In genomic region chr19:11374449-11375142, GRCh38 we compare ENCODE assay signal across 8 cellular contexts. TPM values are rescaled to one million over a fixed set of nuclear protein-coding genes. Genes with fewer than 3 reads are reported as not detected.
DNase-seq lines count a peak whose midpoint lies in the region; FAIRE-seq and TF ChIP-seq lines count a peak whose summit lies in the region.

TSS of gene SWSAP1 (plus strand) at chr19:11374666. CDS start at chr19:11374681, 15 bp downstream.

- H3K36me3 Mint-ChIP-seq in neural progenitor cell: peaks cover 5% of the 10 kb centered on the region

- peak within 1 kb of the TSS; percentile 76 for H3K27ac ChIP-seq in MM.1S (ENCODE audit: low read length)
- peak within 1 kb of the TSS; percentile 5 for H3K27ac ChIP-seq in neural progenitor cell
- H3K27ac ChIP-seq in stomach smooth muscle (ENCODE audit: low read length): peak within 1 kb of the TSS; percentile 94

- H3K4me3 ChIP-seq in MM.1S (ENCODE audit: low read length) (peak within 1 kb of the TSS; percentile 84), neural progenitor cell (peak within 1 kb of the TSS; percentile 70), stomach smooth muscle (ENCODE audit: low read length in 2 of 2) (peak within 1 kb of the TSS; percentile 60 to 90)

- DNase-seq in HCEC 1CT: peak; percentile 100
- peak; percentile 99 for DNase-seq in MM.1S
- DNase-seq in SHP77 treated with DMSO at 0.1 percent for 48 hours (lab: John Stamatoyannopoulos, UW): peak; percentile 98
- DNase-seq in activated gamma-delta T cell treated with Interleukin-2 at 50 U/mL for 16 hours: peak; percentile 96
- DNase-seq in foreskin melanocyte: peak; percentile 99
- peak; percentile 99 for DNase-seq in neural progenitor cell (ENCODE audit: low spot score)

- no peaks in the 10 kb centered on the region for H3K27me3 ChIP-seq in MM.1S (replicated peaks; ENCODE audit: insufficient read depth, low read length)
- H3K27me3 ChIP-seq in neural progenitor cell: no peaks in the 10 kb centered on the region
- H3K27me3 ChIP-seq in stomach smooth muscle (ENCODE audit: control insufficient read depth in 1 of 2, insufficient read depth in 2 of 2, low read length in 2 of 2): no peaks in the 10 kb centered on the region

- no peak within 1 kb of the TSS for H3K4me3 Mint-ChIP-seq in neural progenitor cell

- H3K4me1 ChIP-seq in MM.1S (ENCODE audit: low read length) (peaks cover 19% of the 10 kb centered on the region), neural progenitor cell (peaks cover 6% of the 10 kb centered on the region), stomach smooth muscle (ENCODE audit: control insufficient read depth, insufficient read depth, low read length) (peaks cover 39% of the 10 kb centered on the region)

- no peaks in the 10 kb centered on the region for H3K9me2 ChIP-seq in MM.1S (replicated peaks; ENCODE audit: insufficient read depth, low read length)

- H3K9me3 ChIP-seq in MM.1S (replicated peaks; ENCODE audit: insufficient read depth, low read length) (no peaks in the 10 kb centered on the region), neural progenitor cell (ENCODE audit: low read depth) (no peaks in the 10 kb centered on the region), stomach smooth muscle (ENCODE audit: control insufficient read depth in 2 of 2, low read length in 2 of 2) (no peaks in the 10 kb centered on the region)

- peaks cover 19% of the 10 kb centered on the region for H3K4me1 Mint-ChIP-seq in neural progenitor cell

- H2AFZ ChIP-seq in MM.1S (ENCODE audit: low read length) (peak within 1 kb of the TSS; percentile 80), neural progenitor cell (replicated peaks) (peak within 1 kb of the TSS; percentile 89)

- H3K9me3 Mint-ChIP-seq in neural progenitor cell: no peaks in the 10 kb centered on the region

- H3K9ac ChIP-seq in MM.1S (ENCODE audit: low read length) (peak within 1 kb of the TSS; percentile 91), neural progenitor cell (peak within 1 kb of the TSS; percentile 44), stomach smooth muscle (ENCODE audit: low read length in 2 of 2) (peak within 1 kb of the TSS; percentile 68 to 95)

- H3K36me3 ChIP-seq in MM.1S (replicated peaks; ENCODE audit: insufficient read depth, low read length): no peaks in the 10 kb centered on the region
- no peaks in the 10 kb centered on the region for H3K36me3 ChIP-seq in neural progenitor cell
- no peaks in the 10 kb centered on the region for H3K36me3 ChIP-seq in stomach smooth muscle (ENCODE audit: control insufficient read depth in 2 of 2, insufficient read depth in 2 of 2, low read length in 2 of 2)

- H3K27ac Mint-ChIP-seq in neural progenitor cell: peak within 1 kb of the TSS; percentile 58

- no peak for TF ChIP-seq CTCF in MM.1S (IDR thresholded peaks at IDR 0.05; ENCODE audit: low read length)
- TF ChIP-seq CTCF in neural progenitor cell (IDR thresholded peaks at IDR 0.05): no peak

- H3K27me3 Mint-ChIP-seq in neural progenitor cell (ENCODE audit: insufficient read depth, low read depth): peaks cover 3% of the 10 kb centered on the region

- H4K20me1 ChIP-seq in MM.1S (ENCODE audit: insufficient read depth, low read length) (no peaks in the 10 kb centered on the region), neural progenitor cell (ENCODE audit: low read depth) (peaks cover 18% of the 10 kb centered on the region)

- peak; percentile 99 for FAIRE-seq in G401.6 (lab: Jason Lieb, UNC)

- H3F3A ChIP-seq in MM.1S (ENCODE audit: insufficient read depth, low read length) (no peaks in the 10 kb centered on the region), neural progenitor cell (ENCODE audit: low read depth) (peaks cover 21% of the 10 kb centered on the region)

- H3K4me2 ChIP-seq in MM.1S (ENCODE audit: low read depth, low read length) (peak within 1 kb of the TSS; percentile 94), neural progenitor cell (peak within 1 kb of the TSS; percentile 70)

- peaks cover 12% of the 10 kb centered on the region for H3K79me2 ChIP-seq in MM.1S (ENCODE audit: low read length)
- no peaks in the 10 kb centered on the region for H3K79me2 ChIP-seq in neural progenitor cell (ENCODE audit: low read depth)

RNA-seq across cellular contexts. Expression of gene SWSAP1, which starts in this region (rescaled TPM):
- total RNA-seq in neural progenitor cell (ENCODE audit: low replicate concordance): 1.0 and 1.5 TPM in 2 replicates

Comparison
In these comparisons a context has a peak if more than half of its experiments do, and no peak if none do; other contexts are left out.
1. Peak in every context shown above with its lines: DNase-seq, H3K4me3 ChIP-seq and H3K27ac ChIP-seq.
2. H3K27ac ChIP-seq: peak in every context shown above with its lines; median percentile 94 in stomach smooth muscle; 76 in MM.1S; 5 in neural progenitor cell.